Comparison of ENCODE assay signal across 1 cellular context in genomic region chr12:76878899-76879709, GRCh38.
TF ChIP-seq lines count a peak whose summit lies in the region.

CSRP2 (minus strand) TSS chr12:76879019; CDS start chr12:76866260, 12,759 bp downstream.

TF ChIP-seq in K562, 482 proteins besides CTCF, POLR2A, EP300 and RAD21 (continued from another document):
- TF ChIP-seq ZNF609 (CRISPR knock-in tag; IDR thresholded peaks at IDR 0.05; ENCODE audit: borderline replicate concordance) (no peak), ATF1 (CRISPR knock-in tag; IDR thresholded peaks at IDR 0.05) (no peak), ATF1 (tag; IDR thresholded peaks at IDR 0.05) (peak; percentile 27; the same call in 1 of the 2 replicates), SAFB2 (IDR thresholded peaks at IDR 0.05; ENCODE audit: borderline replicate concordance, low read depth, low read length, severe bottlenecking) (no peak), POLR2G (IDR thresholded peaks at IDR 0.05; ENCODE audit: low read depth, low read length) (peak; percentile 73), FIP1L1 (IDR thresholded peaks at IDR 0.05; ENCODE audit: low read depth, low read length, poor library complexity, severe bottlenecking) (peak; percentile 38), GTF2A2 (tag; IDR thresholded peaks at IDR 0.05) (peak; percentile 82; the same call in 1 of the 2 replicates), TBP (optimal IDR thresholded peaks at IDR 0.05; ENCODE audit: low read depth, low read length) (peak; percentile 84), SMARCC2 (IDR thresholded peaks at IDR 0.05; ENCODE audit: low read depth) (no peak), NR0B1 (IDR thresholded peaks at IDR 0.05; ENCODE audit: partially characterized antibody) (no peak), HSF4 (CRISPR knock-in tag; IDR thresholded peaks at IDR 0.05; ENCODE audit: borderline replicate concordance) (no peak), CTBP1 (IDR thresholded peaks at IDR 0.05; ENCODE audit: borderline replicate concordance) (0 out of 2 replicates have a peak, but pooled peaks have one; percentile 12), KDM5B (IDR thresholded peaks at IDR 0.05; ENCODE audit: insufficient replicate concordance, low read depth, low read length) (peak; percentile 69), CREB3L1 (IDR thresholded peaks at IDR 0.05; ENCODE audit: borderline replicate concordance, low read depth) (0 out of 2 replicates have a peak, but pooled peaks have one; percentile 34), CTCFL (IDR thresholded peaks at IDR 0.05; ENCODE audit: borderline replicate concordance, insufficient read depth, low read depth, low read length, poor library complexity, severe bottlenecking) (peak; percentile 52), ZBTB40 (IDR thresholded peaks at IDR 0.05) (peak; percentile 31; the same call in 1 of the 2 replicates), ZBTB40 (CRISPR knock-in tag; IDR thresholded peaks at IDR 0.05) (no peak), ZBTB12 (CRISPR knock-in tag; IDR thresholded peaks at IDR 0.05) (no peak), PHF8 (IDR thresholded peaks at IDR 0.05; ENCODE audit: borderline replicate concordance, low read length) (peak; percentile 33; the same call in 1 of the 2 replicates), TFAP4 (CRISPR knock-in tag; IDR thresholded peaks at IDR 0.05; ENCODE audit: borderline replicate concordance) (peak; percentile 32; the same call in 1 of the 2 replicates), NRF1 (conservative IDR thresholded peaks at IDR 0.05 in 1 of 2, IDR thresholded peaks at IDR 0.05 in 1 of 2) (peak; percentile 33 to 45; a peak in 3 of 4 replicates), ZFX (CRISPR knock-in tag; IDR thresholded peaks at IDR 0.05) (peak; percentile 27; the same call in 1 of the 2 replicates), ZNF12 (CRISPR knock-in tag; IDR thresholded peaks at IDR 0.05) (no peak), LCOR (CRISPR knock-in tag; IDR thresholded peaks at IDR 0.05) (peak; percentile 26; the same call in 1 of the 2 replicates), ZFP91 (CRISPR knock-in tag; IDR thresholded peaks at IDR 0.05) (0 out of 2 replicates have a peak, but pooled peaks have one; percentile 47), MTA3 (IDR thresholded peaks at IDR 0.05; ENCODE audit: borderline replicate concordance) (peak; percentile 86), NCOA4 (IDR thresholded peaks at IDR 0.05; ENCODE audit: partially characterized antibody) (no peak), TARDBP (IDR thresholded peaks at IDR 0.05) (0 out of 2 replicates have a peak, but pooled peaks have one; percentile 28), RBM17 (IDR thresholded peaks at IDR 0.05; ENCODE audit: borderline replicate concordance, low read depth, low read length) (no peak)
